In the genomic region with DNA sequence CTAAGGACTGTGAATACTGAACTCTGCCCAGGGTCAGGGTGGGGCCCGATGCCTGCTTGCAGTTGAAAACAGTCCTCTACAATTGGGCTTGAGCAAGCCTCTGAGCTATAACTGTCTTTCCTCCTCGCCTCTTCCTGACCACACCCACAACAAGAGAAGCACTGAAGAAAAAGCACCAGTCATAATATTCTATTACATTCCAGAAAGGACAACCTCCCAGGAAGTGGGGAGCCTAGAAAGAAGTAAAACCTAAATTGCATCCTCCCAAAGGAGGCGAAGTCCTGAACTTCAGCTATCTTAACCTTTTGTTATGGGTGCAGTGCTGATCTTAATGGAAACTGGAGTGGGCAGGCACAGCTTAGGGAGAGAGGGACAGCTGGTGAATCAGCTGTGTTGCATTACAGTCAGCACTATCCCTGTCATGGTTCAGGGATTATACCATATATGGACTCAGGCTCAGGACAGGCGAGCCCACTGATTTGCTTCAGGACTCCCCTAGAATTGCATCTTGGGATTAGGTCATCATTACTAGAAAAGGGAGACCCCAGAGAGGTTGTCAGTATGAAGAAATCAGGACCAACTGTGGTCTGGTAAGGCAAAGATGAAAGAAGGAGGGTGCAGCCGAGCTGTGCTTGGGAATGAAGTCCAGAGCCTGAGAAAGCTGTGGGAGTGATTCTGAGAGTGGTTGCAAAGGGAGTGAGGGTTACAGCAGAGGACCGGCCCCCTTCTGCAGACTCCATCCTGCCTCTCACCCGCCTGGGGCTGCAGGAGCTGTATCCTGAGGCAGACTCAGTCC, we compare ENCODE assay signal across 8 cellular contexts. TPM values are rescaled to one million over a fixed set of nuclear protein-coding genes. Genes with fewer than 3 reads are reported as not detected.
A peak's percentile ranks its signal among the peaks of the same experiment; 100 is the strongest.
DNase-seq lines count a peak whose midpoint lies in the region; ATAC-seq and TF ChIP-seq lines count a peak whose summit lies in the region.

No MANE protein-coding gene starts in this region.

- ATAC-seq in GM19324 (IDR thresholded peaks at IDR 0.05; ENCODE audit: low FRiP score, unreplicated experiment): peak; percentile 43
- peak; percentile 54 for ATAC-seq in HG03159 (IDR thresholded peaks at IDR 0.05; ENCODE audit: unreplicated experiment)
- peak; percentile 67; the same call in 1 of the 2 replicates for ATAC-seq in PC-3

- peak overlapping the region; percentile 56 for H3K4me3 Mint-ChIP-seq in osteocyte (ENCODE audit: unreplicated experiment)

- no peaks in the 10 kb centered on the region for H3K79me2 ChIP-seq in PC-3 (ENCODE audit: low read length)

- H3K27me3 Mint-ChIP-seq in osteocyte (ENCODE audit: unreplicated experiment): no peaks in the 10 kb centered on the region

- WGBS in esophagus squamous epithelium, 2 donors: 30 to 49% methylated on average over 6 to 7 of the region's 7 CpGs

- H3K9me2 ChIP-seq in PC-3 (replicated peaks; ENCODE audit: low read length): no peaks in the 10 kb centered on the region

- peak overlapping the region; percentile 95 for H3K27ac Mint-ChIP-seq in osteocyte (ENCODE audit: unreplicated experiment)

- no peaks in the 10 kb centered on the region for H4K20me1 ChIP-seq in PC-3 (ENCODE audit: low read length)

- no peaks in the 10 kb centered on the region for H3K36me3 ChIP-seq in PC-3 (ENCODE audit: low read depth, low read length)
- H3K36me3 ChIP-seq in esophagus squamous epithelium: no peaks in the 10 kb centered on the region

- no peaks in the 10 kb centered on the region for H3F3A ChIP-seq in PC-3 (ENCODE audit: low read length, unreplicated experiment)

- 0 out of 2 replicates have a peak overlapping the region, but pooled peaks have one; percentile 2 for H2AFZ ChIP-seq in PC-3 (ENCODE audit: low read length)

- peaks cover 55% of the 10 kb centered on the region for H3K4me1 Mint-ChIP-seq in osteocyte (ENCODE audit: unreplicated experiment)

- H3K27me3 ChIP-seq in PC-3 (ENCODE audit: low read length) (no peaks in the 10 kb centered on the region), esophagus squamous epithelium (no peaks in the 10 kb centered on the region)

- intact Hi-C loops in PC-3 (cut with micrococcal nuclease) (loop anchor here (5.0 kb wide), 1 partner anchor 67 kb away; no protein-coding TSS in a partner anchor), esophagus squamous epithelium (cut with DNase I) (loop anchor here (5.0 kb wide), 1 partner anchor 178 kb away; no protein-coding TSS in a partner anchor)

- DNase-seq in CD1c-positive myeloid dendritic cell (ENCODE audit: extremely low spot score) (peak; percentile 61), PC-3 (peak; percentile 9), esophagus squamous epithelium (lab: John Stamatoyannopoulos, UW) (no peak), osteocyte (ENCODE audit: extremely low spot score, unreplicated experiment) (no peak), ureter (ENCODE audit: low spot score) (no peak), erythroblast (lab: John Stamatoyannopoulos, UW) (no peak)

- no peaks in the 10 kb centered on the region for H3K36me3 Mint-ChIP-seq in osteocyte (ENCODE audit: unreplicated experiment)

- TF ChIP-seq POLR2A in esophagus squamous epithelium (IDR thresholded peaks at IDR 0.05) (no peak), erythroblast (IDR thresholded peaks at IDR 0.05; ENCODE audit: low read length) (no peak)

- peaks cover 10% of the 10 kb centered on the region; the same call in 1 of the 2 replicates for H3K4me1 ChIP-seq in PC-3 (ENCODE audit: insufficient read depth, low read length)
- H3K4me1 ChIP-seq in esophagus squamous epithelium: peaks cover 0 to 43% (median 30%) of the 10 kb centered on the region in 3 donors

- H3K9me3 ChIP-seq in PC-3 (ENCODE audit: low read length) (no peaks in the 10 kb centered on the region), esophagus squamous epithelium (no peaks in the 10 kb centered on the region)

- no peak for TF ChIP-seq CTCF in PC-3 (conservative IDR thresholded peaks at IDR 0.05; ENCODE audit: low read depth, low read length)
- no peak for TF ChIP-seq CTCF in esophagus squamous epithelium (IDR thresholded peaks at IDR 0.05)
- TF ChIP-seq CTCF in osteocyte (IDR thresholded peaks at IDR 0.05): no peak

- no peak overlapping the region for H3K9ac ChIP-seq in PC-3 (ENCODE audit: low read length)

- H3K9me3 Mint-ChIP-seq in osteocyte (ENCODE audit: unreplicated experiment): no peaks in the 10 kb centered on the region

- H3K4me3 ChIP-seq in PC-3 (ENCODE audit: low read length) (no peak overlapping the region), esophagus squamous epithelium (peak overlapping the region in 1 of 4 donors; percentile 32)

- BruUV-seq in PC-3 (replicated peaks; lab: Mats Ljungman, UMichigan): no TSS peak

- CTCF ChIA-PET in PC-3 (lab: Charles Lee): interaction anchor here (0.5 to 0.6 kb wide), 2 partner anchors 187 to 267 kb away, joined by 3 to 10 read pairs; no protein-coding TSS in a partner anchor

- POLR2A ChIA-PET in PC-3 (lab: Charles Lee; ENCODE audit: unreplicated experiment): no interaction called here

- H3K4me2 ChIP-seq in PC-3 (ENCODE audit: low read length): 0 out of 2 replicates have a peak overlapping the region, but pooled peaks have one; percentile 0

- H3K27ac ChIP-seq in PC-3 (ENCODE audit: low read length): no peak overlapping the region
- H3K27ac ChIP-seq in esophagus squamous epithelium: peak overlapping the region; percentile 9 to 78 (median 68)

RNA-seq across cellular contexts. Expression of gene TRAM2, which starts 18.3 kb away (rescaled TPM):
- total RNA-seq in PC-3 (2014; rRNA removed) (17.7 and 19.6 TPM in 2 replicates), esophagus squamous epithelium (1 to 10 TPM; 2.3 to 8.6 (median 5.3) TPM), osteocyte (320 and 339 TPM in 2 replicates), ureter (14.1 TPM)

Comparison
In these comparisons a context has a peak if more than half of its experiments do, and no peak if none do; other contexts are left out.
1. DNase-seq: peak in CD1c-positive myeloid dendritic cell (single experiment) and PC-3 (single experiment); none in esophagus squamous epithelium (single experiment), osteocyte (single experiment), ureter (single experiment) and erythroblast (0 of 2).
2. RNA of gene TRAM2, which starts 18.3 kb away (total RNA-seq): 320 to 339 TPM in osteocyte; 17.7 to 19.6 TPM in PC-3, 14.1 TPM in ureter (single experiment) and 2.3 to 8.6 TPM in esophagus squamous epithelium; every median in the first group is over 10 times any median in the second.
3. Peak in every context shown above with its lines, with median percentiles within 50 percentile points of each other: ATAC-seq.